11 cellular contexts compared by ENCODE assay signal in genomic region chr16:27221576-27222498, GRCh38. TPM values are rescaled to one million over a fixed set of nuclear protein-coding genes. Genes with fewer than 3 reads are reported as not detected.
DNase-seq lines count a peak whose midpoint lies in the region; ATAC-seq and TF ChIP-seq lines count a peak whose summit lies in the region.
"Had no signal": no experiment of that assay in that cellular context is flagged by ENCODE, and none has a peak within 500 bp of the region (broad histone marks: within the 10 kb centered on the region; RNA-seq: fewer than 3 reads in every experiment).

No MANE protein-coding gene starts in this region.

- no peaks in the 10 kb centered on the region for H3K9me3 Mint-ChIP-seq in activated naive CD8-positive, alpha-beta T cell treated with anti-CD3 and anti-CD28 coated beads for 36 hours
- no peaks in the 10 kb centered on the region for H3K9me3 Mint-ChIP-seq in activated naive CD8-positive, alpha-beta T cell treated with anti-CD3 and anti-CD28 coated beads, Interleukin-2, amount 50 U/mL, for 24 hours
- H3K9me3 Mint-ChIP-seq in endodermal cell (no peaks in the 10 kb centered on the region), type B pancreatic cell (no peaks in the 10 kb centered on the region)
- no peaks in the 10 kb centered on the region for H3K9me3 Mint-ChIP-seq in stimulated activated effector memory CD8-positive, alpha-beta T cell treated with anti-CD3 and anti-CD28 coated beads, Interleukin-12 subunit alpha, Interleukin-12 subunit beta, amount 100 ng/mL, for 72 hours

- H3K4me3 ChIP-seq in endodermal cell (ENCODE audit: low read length) (no peak overlapping the region), muscle layer of colon (ENCODE audit: low read depth in 1 of 2, low read length in 2 of 2) (no peak overlapping the region)
- H3K4me3 ChIP-seq: SJSA1 had no signal

- H3K36me3 ChIP-seq in endodermal cell (ENCODE audit: control insufficient read depth, insufficient read depth, low read length) (peaks cover 4% of the 10 kb centered on the region), muscle layer of colon (ENCODE audit: insufficient read depth, low read length) (peaks cover 20% of the 10 kb centered on the region)
- H3K36me3 ChIP-seq: BE2C had no signal

- ATAC-seq in activated naive CD8-positive, alpha-beta T cell treated with anti-CD3 and anti-CD28 coated beads, Interleukin-2, amount 50 U/mL, for 24 hours, result no peak
- no peak for ATAC-seq in stimulated activated effector memory CD8-positive, alpha-beta T cell treated with anti-CD3 and anti-CD28 coated beads, Interleukin-12 subunit alpha, Interleukin-12 subunit beta, amount 100 ng/mL, for 72 hours

- peak overlapping the region; percentile 58 for H3K27ac Mint-ChIP-seq in activated naive CD8-positive, alpha-beta T cell treated with anti-CD3 and anti-CD28 coated beads for 36 hours
- H3K27ac Mint-ChIP-seq in activated naive CD8-positive, alpha-beta T cell treated with anti-CD3 and anti-CD28 coated beads, Interleukin-2, amount 50 U/mL, for 24 hours, result no peak overlapping the region
- H3K27ac Mint-ChIP-seq in endodermal cell (peak overlapping the region; percentile 44), type B pancreatic cell (no peak overlapping the region)
- H3K27ac Mint-ChIP-seq in stimulated activated effector memory CD8-positive, alpha-beta T cell treated with anti-CD3 and anti-CD28 coated beads, Interleukin-12 subunit alpha, Interleukin-12 subunit beta, amount 100 ng/mL, for 72 hours, result no peak overlapping the region

- H3K27me3 ChIP-seq in endodermal cell (ENCODE audit: control insufficient read depth, insufficient read depth, low read length, poor library complexity, severe bottlenecking) (no peaks in the 10 kb centered on the region), muscle layer of colon (ENCODE audit: control insufficient read depth in 1 of 2, insufficient read depth in 2 of 2, low read length in 2 of 2) (no peaks in the 10 kb centered on the region)
- H3K27me3 ChIP-seq: BE2C, SJSA1 had no signal

- H3K9ac ChIP-seq in endodermal cell (ENCODE audit: extremely low read depth, low read length, poor library complexity, severe bottlenecking) (no peak overlapping the region), muscle layer of colon (ENCODE audit: low read length) (no peak overlapping the region)

- peaks cover 14% of the 10 kb centered on the region for H3K4me1 Mint-ChIP-seq in activated naive CD8-positive, alpha-beta T cell treated with anti-CD3 and anti-CD28 coated beads for 36 hours
- peaks cover 12% of the 10 kb centered on the region for H3K4me1 Mint-ChIP-seq in activated naive CD8-positive, alpha-beta T cell treated with anti-CD3 and anti-CD28 coated beads, Interleukin-2, amount 50 U/mL, for 24 hours
- H3K4me1 Mint-ChIP-seq in endodermal cell, result peaks cover 2% of the 10 kb centered on the region
- H3K4me1 Mint-ChIP-seq in type B pancreatic cell (ENCODE audit: unreplicated experiment), result peaks cover 16% of the 10 kb centered on the region
- H3K4me1 Mint-ChIP-seq in stimulated activated effector memory CD8-positive, alpha-beta T cell treated with anti-CD3 and anti-CD28 coated beads, Interleukin-12 subunit alpha, Interleukin-12 subunit beta, amount 100 ng/mL, for 72 hours, result peaks cover 15% of the 10 kb centered on the region

- peaks cover 9% of the 10 kb centered on the region for H3K36me3 Mint-ChIP-seq in activated naive CD8-positive, alpha-beta T cell treated with anti-CD3 and anti-CD28 coated beads for 36 hours
- H3K36me3 Mint-ChIP-seq in activated naive CD8-positive, alpha-beta T cell treated with anti-CD3 and anti-CD28 coated beads, Interleukin-2, amount 50 U/mL, for 24 hours (ENCODE audit: low read depth), result peaks cover 9% of the 10 kb centered on the region
- peaks cover 4% of the 10 kb centered on the region for H3K36me3 Mint-ChIP-seq in endodermal cell (ENCODE audit: low read depth)
- no peaks in the 10 kb centered on the region for H3K36me3 Mint-ChIP-seq in type B pancreatic cell
- peaks cover 35% of the 10 kb centered on the region for H3K36me3 Mint-ChIP-seq in stimulated activated effector memory CD8-positive, alpha-beta T cell treated with anti-CD3 and anti-CD28 coated beads, Interleukin-12 subunit alpha, Interleukin-12 subunit beta, amount 100 ng/mL, for 72 hours

- H3K4me1 ChIP-seq in endodermal cell (ENCODE audit: control insufficient read depth, insufficient read depth, low read length), result no peaks in the 10 kb centered on the region
- H3K4me1 ChIP-seq in muscle layer of colon (ENCODE audit: insufficient read depth, low read length), result peaks cover 14% of the 10 kb centered on the region

- TF ChIP-seq CTCF in endodermal cell (conservative IDR thresholded peaks at IDR 0.05) (no peak), type B pancreatic cell (conservative IDR thresholded peaks at IDR 0.05) (no peak)

- WGBS in endodermal cell (ENCODE audit: insufficient coverage in 1 of 2, insufficient read length in 1 of 2), 2 experiments, result 88 to 93% methylated on average over 12 to 14 of the region's 14 CpGs

- H3K4me3 Mint-ChIP-seq in activated naive CD8-positive, alpha-beta T cell treated with anti-CD3 and anti-CD28 coated beads for 36 hours, result no peak overlapping the region
- H3K4me3 Mint-ChIP-seq in activated naive CD8-positive, alpha-beta T cell treated with anti-CD3 and anti-CD28 coated beads, Interleukin-2, amount 50 U/mL, for 24 hours, result no peak overlapping the region
- H3K4me3 Mint-ChIP-seq in endodermal cell, result no peak overlapping the region
- no peak overlapping the region for H3K4me3 Mint-ChIP-seq in type B pancreatic cell
- no peak overlapping the region for H3K4me3 Mint-ChIP-seq in stimulated activated effector memory CD8-positive, alpha-beta T cell treated with anti-CD3 and anti-CD28 coated beads, Interleukin-12 subunit alpha, Interleukin-12 subunit beta, amount 100 ng/mL, for 72 hours

- H3K27ac ChIP-seq in endodermal cell (ENCODE audit: low read depth, low read length) (no peak overlapping the region), muscle layer of colon (ENCODE audit: low read depth, low read length) (peak overlapping the region; percentile 34)
- H3K27ac ChIP-seq: SJSA1 had no signal

- no peaks in the 10 kb centered on the region for H3K27me3 Mint-ChIP-seq in activated naive CD8-positive, alpha-beta T cell treated with anti-CD3 and anti-CD28 coated beads for 36 hours
- no peaks in the 10 kb centered on the region for H3K27me3 Mint-ChIP-seq in activated naive CD8-positive, alpha-beta T cell treated with anti-CD3 and anti-CD28 coated beads, Interleukin-2, amount 50 U/mL, for 24 hours
- H3K27me3 Mint-ChIP-seq in endodermal cell (ENCODE audit: insufficient read depth) (no peaks in the 10 kb centered on the region), type B pancreatic cell (no peaks in the 10 kb centered on the region)

- no peak for DNase-seq in activated naive CD8-positive, alpha-beta T cell treated with anti-CD3 and anti-CD28 coated beads for 36 hours
- DNase-seq in activated naive CD8-positive, alpha-beta T cell treated with anti-CD3 and anti-CD28 coated beads, Interleukin-2, amount 50 U/mL, for 24 hours, result no peak
- no peak for DNase-seq in endodermal cell
- no peak for DNase-seq in type B pancreatic cell (ENCODE audit: extremely low spot score, unreplicated experiment)
- DNase-seq in DMS79 treated with DMSO at 0.1 percent for 48 hours (lab: John Stamatoyannopoulos, UW), result no peak
- DNase-seq in stimulated activated effector memory CD8-positive, alpha-beta T cell treated with anti-CD3 and anti-CD28 coated beads, Interleukin-12 subunit alpha, Interleukin-12 subunit beta, amount 100 ng/mL, for 72 hours (ENCODE audit: low spot score in 2 of 2), result no peak
- DNase-seq in activated T-cell treated with anti-CD3 and anti-CD28 coated beads, Interleukin-2, amount 50 U/mL, for 1 hour, result no peak
- DNase-seq: NCI-H187 treated with DMSO at 0.1 percent for 48 hours had no signal

- H3K9me3 ChIP-seq in endodermal cell (ENCODE audit: control insufficient read depth, low read length), result no peaks in the 10 kb centered on the region
- H3K9me3 ChIP-seq in muscle layer of colon (ENCODE audit: low read length), result no peaks in the 10 kb centered on the region
- H3K9me3 ChIP-seq: BE2C, SJSA1 had no signal

RNA-seq across cellular contexts. Expression of gene KDM8, which starts 18.5 kb away (rescaled TPM):
- 10 to 100 TPM in 1 of 2 experiments, 1 to 10 TPM in 1; 9.9 to 12.2 TPM for total RNA-seq in activated naive CD8-positive, alpha-beta T cell treated with anti-CD3 and anti-CD28 coated beads for 36 hours
- total RNA-seq in endodermal cell, result 10 to 100 TPM; 11.0 to 12.1 TPM
- polyA plus RNA-seq in endodermal cell (2013, experiment 1 of 2), result 9.1 TPM
- polyA plus RNA-seq in endodermal cell (2013, experiment 2 of 2), result 6.2 TPM
- 6.3 and 11.1 TPM in 2 replicates for total RNA-seq in type B pancreatic cell (ENCODE audit: low replicate concordance)

RNA-seq across cellular contexts. Expression of gene NSMCE1, which starts 46.7 kb away (rescaled TPM):
- 100 to 1,000 TPM; 133 to 146 TPM for total RNA-seq in activated naive CD8-positive, alpha-beta T cell treated with anti-CD3 and anti-CD28 coated beads for 36 hours
- 10 to 100 TPM; 22.3 to 22.4 TPM for total RNA-seq in endodermal cell
- polyA plus RNA-seq in endodermal cell (2013, experiment 1 of 2), result 51.9 TPM
- polyA plus RNA-seq in endodermal cell (2013, experiment 2 of 2), result 43.8 TPM
- total RNA-seq in type B pancreatic cell (ENCODE audit: low replicate concordance), result 27.1 and 33.3 TPM in 2 replicates

Comparison
In these comparisons a context has a peak if more than half of its experiments do, and no peak if none do; other contexts are left out.
1. H3K27ac Mint-ChIP-seq: peak in activated naive CD8-positive, alpha-beta T cell treated with anti-CD3 and anti-CD28 coated beads for 36 hours (single experiment) and endodermal cell (single experiment); none in activated naive CD8-positive, alpha-beta T cell treated with anti-CD3 and anti-CD28 coated beads, Interleukin-2, amount 50 U/mL, for 24 hours (single experiment), type B pancreatic cell (single experiment) and stimulated activated effector memory CD8-positive, alpha-beta T cell treated with anti-CD3 and anti-CD28 coated beads, Interleukin-12 subunit alpha, Interleukin-12 subunit beta, amount 100 ng/mL, for 72 hours (single experiment).